In the genomic region with DNA sequence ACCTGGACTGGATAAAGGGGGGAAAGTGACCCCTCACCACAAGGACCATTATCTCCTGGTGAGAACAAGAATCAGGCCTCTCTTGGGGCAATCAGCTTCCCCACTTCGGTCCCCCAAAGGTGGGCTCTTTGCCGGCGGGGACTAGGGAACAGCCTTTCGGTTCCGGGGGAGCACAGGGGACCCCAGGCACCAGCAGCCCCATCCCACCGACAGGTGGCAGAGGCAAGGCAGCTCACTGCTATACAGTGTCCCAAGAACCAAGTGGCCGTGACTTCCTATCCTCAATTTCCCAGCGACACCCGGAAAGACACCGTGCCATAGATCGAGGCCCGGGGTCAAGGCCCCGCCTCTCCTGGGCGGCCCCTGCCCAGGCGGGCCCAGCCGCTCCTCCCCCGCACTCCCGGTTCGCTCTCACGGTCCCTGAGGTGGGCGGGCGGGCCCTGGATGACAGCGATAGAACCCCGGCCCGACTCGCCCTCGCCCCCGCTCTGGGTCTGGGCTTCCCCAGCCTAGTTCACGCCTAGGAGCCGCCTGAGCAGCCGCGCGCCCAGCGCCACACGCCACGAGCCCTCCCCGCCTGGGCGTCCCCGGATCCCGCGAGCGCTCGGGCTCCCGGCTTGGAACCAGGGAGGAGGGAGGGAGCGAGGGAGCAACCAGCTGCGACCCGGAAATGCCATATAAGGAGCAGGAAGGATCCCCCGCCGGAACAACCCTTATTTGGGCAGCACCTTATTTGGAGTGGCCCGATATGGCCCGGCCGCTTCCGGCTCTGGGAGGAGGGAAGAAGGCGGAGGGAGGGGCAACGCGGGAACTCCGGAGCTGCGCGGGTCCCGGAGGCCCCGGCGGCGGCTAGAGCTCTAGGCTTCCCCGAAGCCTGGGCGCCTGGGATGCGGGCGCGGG, we compare ENCODE assay signal across 8 cellular contexts. TPM values are rescaled to one million over a fixed set of nuclear protein-coding genes. Genes with fewer than 3 reads are reported as not detected.
DNase-seq lines count a peak whose midpoint lies in the region; ATAC-seq and TF ChIP-seq lines count a peak whose summit lies in the region.

No MANE protein-coding gene starts in this region.

- H3K36me3 Mint-ChIP-seq in activated CD4-positive, alpha-beta T cell treated with anti-CD3 and anti-CD28 coated beads, Interleukin-2, amount 10 ng/mL, durations not matched to agents 7 days and 5 days (ENCODE audit: low read depth) = no peaks in the 10 kb centered on the region

- DNase-seq in NCI-H526 treated with DMSO at 0.1 percent for 48 hours (lab: John Stamatoyannopoulos, UW) = peak; percentile 95
- peak; percentile 98 for DNase-seq in activated CD4-positive, alpha-beta T cell treated with anti-CD3 and anti-CD28 coated beads, Interleukin-2, amount 10 ng/mL, durations not matched to agents 7 days and 5 days
- DNase-seq in coronary artery (ENCODE audit: low spot score) = peak; percentile 99
- peak; percentile 100 for DNase-seq in left kidney (ENCODE audit: low read depth, low spot score)
- DNase-seq in stimulated activated CD4-positive, alpha-beta T cell treated with anti-CD3 and anti-CD28 coated beads, Interleukin-1b, Interleukin-23, amount 100 ng/mL, for 48 hours = peak; percentile 98

- peaks cover 18% of the 10 kb centered on the region for H3K27me3 Mint-ChIP-seq in activated CD4-positive, alpha-beta T cell treated with anti-CD3 and anti-CD28 coated beads, Interleukin-2, amount 10 ng/mL, durations not matched to agents 7 days and 5 days

- H3K4me3 ChIP-seq in coronary artery = peak overlapping the region; percentile 87

- H3K4me1 Mint-ChIP-seq in activated CD4-positive, alpha-beta T cell treated with anti-CD3 and anti-CD28 coated beads, Interleukin-2, amount 10 ng/mL, durations not matched to agents 7 days and 5 days = peaks cover 30% of the 10 kb centered on the region

- CTCF ChIA-PET in activated CD4-positive, alpha-beta T cell treated with anti-CD3 and anti-CD28 coated beads, Interleukin-2, amount 10 ng/mL, durations not matched to agents 7 days and 5 days (lab: Charles Lee) = interaction anchor here (0.6 to 4.2 kb wide), 26 partner anchors 9 to 434 kb away, joined by 3 to 30 read pairs (median 6); a partner anchor contains a TSS

- TF ChIP-seq CTCF in C4-2B (conservative IDR thresholded peaks at IDR 0.05) = peak; percentile 88
- TF ChIP-seq CTCF in coronary artery (IDR thresholded peaks at IDR 0.05) = peak; percentile 40

- H3K27ac ChIP-seq in C4-2B = peak overlapping the region; percentile 89
- peak overlapping the region; percentile 99 for H3K27ac ChIP-seq in coronary artery

- no peaks in the 10 kb centered on the region for H3K9me3 Mint-ChIP-seq in activated CD4-positive, alpha-beta T cell treated with anti-CD3 and anti-CD28 coated beads, Interleukin-2, amount 10 ng/mL, durations not matched to agents 7 days and 5 days

- ATAC-seq in GM19372 (IDR thresholded peaks at IDR 0.05; ENCODE audit: low read depth, unreplicated experiment) (peak; percentile 55), HG03521 (IDR thresholded peaks at IDR 0.05; ENCODE audit: unreplicated experiment) (peak; percentile 59)

- H3K27ac Mint-ChIP-seq in activated CD4-positive, alpha-beta T cell treated with anti-CD3 and anti-CD28 coated beads, Interleukin-2, amount 10 ng/mL, durations not matched to agents 7 days and 5 days = peak overlapping the region; percentile 95

- POLR2A ChIA-PET in activated CD4-positive, alpha-beta T cell treated with anti-CD3 and anti-CD28 coated beads, Interleukin-2, amount 10 ng/mL, durations not matched to agents 7 days and 5 days (lab: Charles Lee) = interaction anchor here (0.6 to 0.7 kb wide), 2 partner anchors 169 to 829 kb away, joined by 5 read pairs; a partner anchor contains a TSS

- H3K4me3 Mint-ChIP-seq in activated CD4-positive, alpha-beta T cell treated with anti-CD3 and anti-CD28 coated beads, Interleukin-2, amount 10 ng/mL, durations not matched to agents 7 days and 5 days = peak overlapping the region; percentile 85

RNA-seq across cellular contexts. Expression of a gene that starts 0.6 kb away (rescaled TPM):
- total RNA-seq in activated CD4-positive, alpha-beta T cell treated with anti-CD3 and anti-CD28 coated beads, Interleukin-2, amount 10 ng/mL, durations not matched to agents 7 days and 5 days = 1 to 10 TPM in 1 of 2 experiments, under 1 TPM in 1; 0.97 to 1.1 TPM

RNA-seq across cellular contexts. Expression of a gene that starts 25.8 kb away (rescaled TPM):
- under 1 TPM; 0.62 to 0.77 TPM for total RNA-seq in activated CD4-positive, alpha-beta T cell treated with anti-CD3 and anti-CD28 coated beads, Interleukin-2, amount 10 ng/mL, durations not matched to agents 7 days and 5 days

Comparison
In these comparisons a context has a peak if more than half of its experiments do, and no peak if none do; other contexts are left out.
1. Peak in every context shown above with its lines: DNase-seq, ATAC-seq, H3K4me3 ChIP-seq and H3K27ac ChIP-seq.